Comparison of ENCODE assay signal across 1 cellular context in genomic region chr14:101711041-101711861, GRCh38.
TF ChIP-seq lines count a peak whose summit lies in the region.

No MANE protein-coding gene starts in this region.

TF ChIP-seq in HepG2, 621 proteins besides CTCF, POLR2A, EP300 and RAD21:
- TF ChIP-seq ZNF253 (CRISPR knock-in tag; IDR thresholded peaks at IDR 0.05; ENCODE audit: borderline replicate concordance): no peak
- TF ChIP-seq CREB1 (IDR thresholded peaks at IDR 0.05): 0 out of 2 replicates have a peak, but pooled peaks have one; percentile 10
- TF ChIP-seq CREB1 (CRISPR knock-in tag; IDR thresholded peaks at IDR 0.05): no peak
